In the genomic region with DNA sequence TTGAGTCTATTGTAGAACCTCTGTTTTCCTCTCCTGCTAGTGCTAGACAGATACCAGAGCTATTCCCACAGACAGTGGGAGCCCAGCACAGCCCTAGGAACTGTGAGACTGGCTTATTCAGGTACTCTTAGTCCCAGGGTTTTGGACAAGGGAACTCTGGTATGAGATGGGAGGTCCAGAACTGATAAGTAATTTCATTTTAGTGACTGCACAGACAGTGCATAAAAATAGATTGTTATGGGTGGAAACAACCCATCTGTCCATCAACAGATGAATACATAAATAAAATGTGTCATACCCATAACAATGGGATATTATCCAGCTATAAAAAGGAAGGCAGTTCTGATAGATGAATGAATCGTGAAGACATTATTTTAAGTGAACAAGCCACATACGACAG, we compare ENCODE assay signal across 32 cellular contexts. TPM values are rescaled to one million over a fixed set of nuclear protein-coding genes. Genes with fewer than 3 reads are reported as not detected.
"Had no signal": no experiment of that assay in that cellular context is flagged by ENCODE, and none has a peak within 500 bp of the region (broad histone marks: within the 10 kb centered on the region; RNA-seq: fewer than 3 reads in every experiment).

No MANE protein-coding gene starts in this region.

- H3K9me3 ChIP-seq: esophagus squamous epithelium, gastroesophageal sphincter, prostate gland, right lobe of liver, spleen, tibial artery, upper lobe of right lung had no signal

- FAIRE-seq: kidney had no signal

- H3K27ac ChIP-seq: esophagus squamous epithelium, gastroesophageal sphincter, hepatocyte, neural progenitor cell, parathyroid adenoma, prostate gland, right lobe of liver, spleen, tibial artery, upper lobe of right lung had no signal

- ATAC-seq: effector memory CD8-positive, alpha-beta T cell; gastroesophageal sphincter; left colon; naive thymus-derived CD8-positive, alpha-beta T cell; right lobe of liver; stimulated activated memory B cell treated with anti-CD40 and anti-IgM and Interleukin-4, amounts not matched to agents 10 μg/mL and 1 μg/mL and 100 μg/mL, for 72 hours; upper lobe of right lung had no signal

- H3K4me1 ChIP-seq: esophagus squamous epithelium, gastroesophageal sphincter, neural progenitor cell, parathyroid adenoma, prostate gland, right lobe of liver, spleen, tibial artery, upper lobe of right lung had no signal

- H3K4me2 ChIP-seq: hepatocyte, neural progenitor cell had no signal

- H3K27me3 ChIP-seq: gastroesophageal sphincter, hepatocyte, neural progenitor cell, right lobe of liver, upper lobe of right lung had no signal

- H3K4me3 ChIP-seq: esophagus squamous epithelium, gastroesophageal sphincter, hepatocyte, neural progenitor cell, prostate gland, right lobe of liver, spleen, tibial artery, upper lobe of right lung had no signal

- H3K9ac ChIP-seq: neural progenitor cell, parathyroid adenoma had no signal

- H3K79me2 ChIP-seq: hepatocyte, parathyroid adenoma had no signal

- H3K27ac Mint-ChIP-seq: effector memory CD8-positive, alpha-beta T cell; naive thymus-derived CD8-positive, alpha-beta T cell; neural progenitor cell; stimulated activated memory B cell treated with anti-CD40 and anti-IgM and Interleukin-4, amounts not matched to agents 10 μg/mL and 1 μg/mL and 100 μg/mL, for 72 hours; stimulated activated naive CD8-positive, alpha-beta T cell treated with anti-CD3 and anti-CD28 coated beads, Interleukin-15, Interleukin-2, amounts not matched to agents 100 ng/mL and 50 ng/mL, for 24 hours had no signal

- H3K36me3 ChIP-seq: esophagus squamous epithelium, gastroesophageal sphincter, neural progenitor cell, prostate gland, right lobe of liver, spleen, tibial artery, upper lobe of right lung had no signal

- H3K4me1 Mint-ChIP-seq: naive thymus-derived CD8-positive, alpha-beta T cell; neural progenitor cell; stimulated activated memory B cell treated with anti-CD40 and anti-IgM and Interleukin-4, amounts not matched to agents 10 μg/mL and 1 μg/mL and 100 μg/mL, for 72 hours had no signal

- DNase-seq: central memory CD4-positive, alpha-beta T cell; cortex of kidney; effector memory CD8-positive, alpha-beta T cell; esophagus squamous epithelium; foreskin fibroblast; glutamatergic neuron; kidney; left colon; mammary epithelial cell; nucleus accumbens; spleen; stimulated activated CD4-positive, alpha-beta T cell treated with anti-CD3 and anti-CD28 coated beads, Interleukin-15, amount 100 ng/mL, for 24 hours; stimulated activated CD4-positive, alpha-beta T cell treated with anti-CD3 and anti-CD28 coated beads, Interleukin-1b, Interleukin-23, amount 100 ng/mL, for 48 hours; stimulated activated CD4-positive, alpha-beta T cell treated with anti-CD3 and anti-CD28 coated beads, Interleukin-4, amount 100 ng/mL, for 24 hours; tibial artery; upper lobe of right lung had no signal

- H2AFZ ChIP-seq: hepatocyte, neural progenitor cell, parathyroid adenoma had no signal

- H3K9me3 Mint-ChIP-seq: effector memory CD8-positive, alpha-beta T cell; naive thymus-derived CD8-positive, alpha-beta T cell; neural progenitor cell; stimulated activated memory B cell treated with anti-CD40 and anti-IgM and Interleukin-4, amounts not matched to agents 10 μg/mL and 1 μg/mL and 100 μg/mL, for 72 hours; stimulated activated naive CD8-positive, alpha-beta T cell treated with anti-CD3 and anti-CD28 coated beads, Interleukin-15, Interleukin-2, amounts not matched to agents 100 ng/mL and 50 ng/mL, for 24 hours had no signal

- H3K36me3 Mint-ChIP-seq: naive thymus-derived CD8-positive, alpha-beta T cell; neural progenitor cell; stimulated activated memory B cell treated with anti-CD40 and anti-IgM and Interleukin-4, amounts not matched to agents 10 μg/mL and 1 μg/mL and 100 μg/mL, for 72 hours had no signal

- H3K4me3 Mint-ChIP-seq: effector memory CD8-positive, alpha-beta T cell; naive thymus-derived CD8-positive, alpha-beta T cell; neural progenitor cell; stimulated activated memory B cell treated with anti-CD40 and anti-IgM and Interleukin-4, amounts not matched to agents 10 μg/mL and 1 μg/mL and 100 μg/mL, for 72 hours; stimulated activated naive CD8-positive, alpha-beta T cell treated with anti-CD3 and anti-CD28 coated beads, Interleukin-15, Interleukin-2, amounts not matched to agents 100 ng/mL and 50 ng/mL, for 24 hours had no signal

RNA-seq across cellular contexts. Expression of a gene that starts 9.0 kb away (rescaled TPM):
- total RNA-seq: chondrocyte; epithelial cell of proximal tubule; lower leg skin; mammary epithelial cell; mononuclear cell; naive thymus-derived CD8-positive, alpha-beta T cell; renal cortical epithelial cell; skeletal muscle tissue; temporal lobe; upper lobe of right lung had no signal
- polyA plus RNA-seq: mammary epithelial cell; naive thymus-derived CD8-positive, alpha-beta T cell; spleen had no signal

RNA-seq across cellular contexts. Expression of a gene that starts 42.7 kb away (rescaled TPM):
- total RNA-seq: chondrocyte; epithelial cell of proximal tubule; mammary epithelial cell; mononuclear cell; naive thymus-derived CD8-positive, alpha-beta T cell; renal cortical epithelial cell had no signal
- polyA plus RNA-seq: mammary epithelial cell had no signal
